ENCODE assay signal across 1 cellular context in genomic region chr12:47188576-47189441, GRCh38.
TF ChIP-seq lines count a peak whose summit lies in the region.

No MANE protein-coding gene starts in this region.

TF ChIP-seq in SK-N-SH treated with all-trans-retinoic acid at 6 μM for 48 hours, 23 proteins besides CTCF, POLR2A, EP300 and RAD21 (continued from another document):
- no peak for TF ChIP-seq ARNTL (CRISPR knock-in tag; IDR thresholded peaks at IDR 0.05; ENCODE audit: borderline replicate concordance, low read depth)
